1 cellular context compared by ENCODE assay signal in genomic region chr2:237733677-237734300, GRCh38.
A peak's percentile ranks its signal among the peaks of the same experiment; 100 is the strongest.
TF ChIP-seq lines count a peak whose summit lies in the region.

No MANE protein-coding gene starts in this region.

TF ChIP-seq in HepG2, 621 proteins besides CTCF, POLR2A, EP300 and RAD21 (continued from another document and continues in another):
- TF ChIP-seq THAP9 (CRISPR knock-in tag; IDR thresholded peaks at IDR 0.05; ENCODE audit: borderline replicate concordance) (no peak; the same call in 1 of the 2 replicates), ARID3A (IDR thresholded peaks at IDR 0.05; ENCODE audit: low read depth, low read length) (peak; percentile 57), ETV6 (CRISPR knock-in tag; conservative IDR thresholded peaks at IDR 0.05) (no peak), ZNF501 (CRISPR knock-in tag; IDR thresholded peaks at IDR 0.05) (no peak; the same call in 1 of the 2 replicates), PREB (CRISPR knock-in tag; IDR thresholded peaks at IDR 0.05) (no peak), SOX13 (IDR thresholded peaks at IDR 0.05) (peak; percentile 48), SOX13 (CRISPR knock-in tag; conservative IDR thresholded peaks at IDR 0.05 in 1 of 2, IDR thresholded peaks at IDR 0.05 in 1 of 2) (peak in 1 of 2 experiments; percentile 80; a peak in 2 of 4 replicates), ZHX1 (CRISPR knock-in tag; IDR thresholded peaks at IDR 0.05; ENCODE audit: low read depth) (no peak), FOXC1 (CRISPR knock-in tag; IDR thresholded peaks at IDR 0.05; ENCODE audit: borderline replicate concordance) (no peak; the same call in 1 of the 2 replicates), CHD4 (IDR thresholded peaks at IDR 0.05; ENCODE audit: borderline replicate concordance, low read length) (no peak), RARG (CRISPR knock-in tag; IDR thresholded peaks at IDR 0.05; ENCODE audit: low read depth) (no peak), TAF1 (CRISPR knock-in tag; IDR thresholded peaks at IDR 0.05) (no peak), ZNF569 (CRISPR knock-in tag; IDR thresholded peaks at IDR 0.05; ENCODE audit: borderline replicate concordance) (no peak), PAF1 (CRISPR knock-in tag; IDR thresholded peaks at IDR 0.05) (no peak), MLX (CRISPR knock-in tag; IDR thresholded peaks at IDR 0.05) (peak; percentile 97), TRIM24 (CRISPR knock-in tag; IDR thresholded peaks at IDR 0.05) (peak; percentile 52; the same call in 1 of the 2 replicates), PRPF4 (IDR thresholded peaks at IDR 0.05; ENCODE audit: low read depth, low read length, poor library complexity, severe bottlenecking) (no peak), ZBTB39 (CRISPR knock-in tag; IDR thresholded peaks at IDR 0.05) (peak; percentile 98), PPARG (CRISPR knock-in tag; conservative IDR thresholded peaks at IDR 0.05) (peak; percentile 75), REL (CRISPR knock-in tag; conservative IDR thresholded peaks at IDR 0.05) (no peak), KDM4B (CRISPR knock-in tag; IDR thresholded peaks at IDR 0.05) (no peak), GPN1 (CRISPR knock-in tag; IDR thresholded peaks at IDR 0.05; ENCODE audit: borderline replicate concordance) (no peak), YEATS2 (CRISPR knock-in tag; IDR thresholded peaks at IDR 0.05; ENCODE audit: borderline replicate concordance) (no peak; the same call in 1 of the 2 replicates), KLF11 (CRISPR knock-in tag; IDR thresholded peaks at IDR 0.05) (no peak), FIP1L1 (IDR thresholded peaks at IDR 0.05; ENCODE audit: borderline replicate concordance, insufficient read depth, low read depth, low read length) (no peak), TEAD3 (CRISPR knock-in tag; optimal IDR thresholded peaks at IDR 0.05; ENCODE audit: borderline replicate concordance) (peak; percentile 94), ZNF317 (CRISPR knock-in tag; IDR thresholded peaks at IDR 0.05) (peak; percentile 76; the same call in 1 of the 2 replicates), RCOR2 (CRISPR knock-in tag; IDR thresholded peaks at IDR 0.05) (no peak), MAFF (IDR thresholded peaks at IDR 0.05; ENCODE audit: low read depth, low read length) (no peak), NFE2L1 (CRISPR knock-in tag; IDR thresholded peaks at IDR 0.05; ENCODE audit: borderline replicate concordance) (no peak), AGO1 (IDR thresholded peaks at IDR 0.05; ENCODE audit: low read depth, low read length, poor library complexity, severe bottlenecking) (no peak), FOXO1 (CRISPR knock-in tag; IDR thresholded peaks at IDR 0.05) (peak; percentile 95; the same call in 1 of the 2 replicates), HIVEP1 (CRISPR knock-in tag; IDR thresholded peaks at IDR 0.05) (0 out of 2 replicates have a peak, but pooled peaks have one; percentile 52), PHF5A (CRISPR knock-in tag; IDR thresholded peaks at IDR 0.05; ENCODE audit: low read depth, unreplicated experiment) (peak; percentile 78), RARA (CRISPR knock-in tag; IDR thresholded peaks at IDR 0.05) (peak; percentile 83), CERS6 (CRISPR knock-in tag; IDR thresholded peaks at IDR 0.05) (no peak), ZNF772 (CRISPR knock-in tag; IDR thresholded peaks at IDR 0.05) (peak; percentile 71), NCOA1 (CRISPR knock-in tag; IDR thresholded peaks at IDR 0.05) (0 out of 2 replicates have a peak, but pooled peaks have one; percentile 29), ZNF563 (CRISPR knock-in tag; IDR thresholded peaks at IDR 0.05) (no peak), ZNF652 (CRISPR knock-in tag; IDR thresholded peaks at IDR 0.05; ENCODE audit: borderline replicate concordance, low read depth) (peak; percentile 19; the same call in 1 of the 2 replicates), CHCHD3 (CRISPR knock-in tag; IDR thresholded peaks at IDR 0.05) (no peak)
- TF ChIP-seq, protein P1, sequence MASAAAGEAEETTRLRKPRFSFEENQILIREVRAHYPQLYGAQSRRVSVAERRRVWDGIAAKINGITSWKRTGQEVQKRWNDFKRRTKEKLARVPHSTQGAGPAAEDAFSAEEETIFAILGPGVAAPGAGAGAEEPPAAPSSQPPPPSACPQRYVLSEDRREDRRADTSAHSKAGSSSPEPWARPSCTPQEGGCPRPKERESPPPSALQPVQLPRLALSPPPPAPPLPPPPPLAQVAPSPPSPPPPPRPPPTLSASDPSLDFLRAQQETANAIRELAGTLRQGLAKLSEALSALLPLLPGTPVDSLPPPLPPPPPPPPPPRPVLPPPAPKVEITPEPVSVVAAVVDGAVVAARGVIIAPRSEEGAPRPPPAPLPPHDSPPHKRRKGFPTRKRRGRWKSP (CRISPR knock-in tag; IDR thresholded peaks at IDR 0.05), result no peak
- TF ChIP-seq, protein P2, sequence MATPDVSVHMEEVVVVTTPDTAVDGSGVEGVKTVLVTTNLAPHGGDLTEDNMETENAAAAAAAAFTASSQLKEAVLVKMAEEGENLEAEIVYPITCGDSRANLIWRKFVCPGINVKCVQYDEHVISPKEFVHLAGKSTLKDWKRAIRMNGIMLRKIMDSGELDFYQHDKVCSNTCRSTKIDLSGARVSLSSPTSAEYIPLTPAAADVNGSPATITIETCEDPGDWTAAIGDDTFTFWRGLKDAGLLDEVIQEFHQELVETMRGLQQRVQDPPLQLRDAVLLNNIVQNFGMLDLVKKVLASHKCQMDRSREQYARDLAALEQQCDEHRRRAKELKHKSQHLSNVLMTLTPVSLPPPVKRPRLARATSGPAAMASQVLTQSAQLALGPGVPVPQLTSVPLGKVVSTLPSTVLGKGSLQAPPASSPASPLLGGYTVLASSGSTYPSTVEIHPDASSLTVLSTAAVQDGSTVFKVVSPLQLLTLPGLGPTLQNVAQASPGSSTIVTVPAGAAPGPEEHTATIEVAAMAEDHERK (CRISPR knock-in tag; IDR thresholded peaks at IDR 0.05; ENCODE audit: low read depth), result no peak
- TF ChIP-seq, protein P3, sequence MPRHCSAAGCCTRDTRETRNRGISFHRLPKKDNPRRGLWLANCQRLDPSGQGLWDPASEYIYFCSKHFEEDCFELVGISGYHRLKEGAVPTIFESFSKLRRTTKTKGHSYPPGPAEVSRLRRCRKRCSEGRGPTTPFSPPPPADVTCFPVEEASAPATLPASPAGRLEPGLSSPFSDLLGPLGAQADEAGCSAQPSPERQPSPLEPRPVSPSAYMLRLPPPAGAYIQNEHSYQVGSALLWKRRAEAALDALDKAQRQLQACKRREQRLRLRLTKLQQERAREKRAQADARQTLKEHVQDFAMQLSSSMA (CRISPR knock-in tag; IDR thresholded peaks at IDR 0.05), result no peak
- TF ChIP-seq, protein P4, sequence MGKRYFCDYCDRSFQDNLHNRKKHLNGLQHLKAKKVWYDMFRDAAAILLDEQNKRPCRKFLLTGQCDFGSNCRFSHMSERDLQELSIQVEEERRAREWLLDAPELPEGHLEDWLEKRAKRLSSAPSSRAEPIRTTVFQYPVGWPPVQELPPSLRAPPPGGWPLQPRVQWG (CRISPR knock-in tag; IDR thresholded peaks at IDR 0.05; ENCODE audit: borderline replicate concordance, low read depth), result no peak
